In genomic region chr20:51752343-51752951, GRCh38 we compare ENCODE assay signal across 1 cellular context.
TF ChIP-seq lines count a peak whose summit lies in the region.

No MANE protein-coding gene starts in this region.

TF ChIP-seq in endothelial cell of umbilical vein, 7 proteins besides CTCF, POLR2A, EP300 and RAD21:
- TF ChIP-seq MYC (IDR thresholded peaks at IDR 0.05; ENCODE audit: low read depth, low read length) (peak; percentile 18), EZH2 (IDR thresholded peaks at IDR 0.05; ENCODE audit: borderline replicate concordance, low read depth, low read length, severe bottlenecking) (no peak), POLR2AphosphoS5 (IDR thresholded peaks at IDR 0.05; ENCODE audit: insufficient read depth, low read depth, low read length) (peak; percentile 57), FOS (IDR thresholded peaks at IDR 0.05; ENCODE audit: borderline replicate concordance, insufficient read depth, low read length) (peak; percentile 90), MAX (IDR thresholded peaks at IDR 0.05; ENCODE audit: insufficient read depth, insufficient read length) (peak; percentile 47), JUN (IDR thresholded peaks at IDR 0.05; ENCODE audit: borderline replicate concordance, insufficient read depth, insufficient read length, low read depth) (peak; percentile 78), GATA2 (IDR thresholded peaks at IDR 0.05; ENCODE audit: insufficient read depth, insufficient read length, low read depth, low read length) (no peak)
TF ChIP-seq in endothelial cell of umbilical vein: peak in this region for 5.
